In the genomic region with DNA sequence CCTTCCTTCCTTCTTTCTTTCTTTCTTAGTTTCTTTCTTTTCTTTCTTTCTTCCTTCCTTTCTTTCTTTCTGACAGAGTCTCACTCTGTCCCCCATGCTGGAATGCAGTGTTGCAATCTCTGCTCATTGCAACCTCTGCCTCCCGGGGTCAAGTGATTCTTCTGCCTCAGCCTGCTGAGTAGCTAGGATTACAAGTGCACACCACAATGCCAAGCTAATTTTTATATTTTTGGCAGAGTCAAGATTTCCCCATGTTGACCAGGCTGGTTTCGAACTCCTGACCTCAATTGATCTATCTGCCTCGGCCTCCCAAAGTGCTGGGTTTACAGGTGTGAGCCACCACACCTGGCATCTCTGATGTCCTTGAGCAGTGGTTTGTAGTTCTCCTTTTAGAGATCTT, we compare ENCODE assay signal across 16 cellular contexts. TPM values are rescaled to one million over a fixed set of nuclear protein-coding genes. Genes with fewer than 3 reads are reported as not detected.
"Had no signal": no experiment of that assay in that cellular context is flagged by ENCODE, and none has a peak within 500 bp of the region (broad histone marks: within the 10 kb centered on the region; RNA-seq: fewer than 3 reads in every experiment).

No MANE protein-coding gene starts in this region.

- H3K27me3 ChIP-seq: cardiac muscle cell had no signal

- ATAC-seq: activated CD4-positive, CD25-positive, alpha-beta regulatory T cell treated with anti-CD3 and anti-CD28 coated beads, Interleukin-2, amount 50 U/mL, for 24 hours; activated T-helper 17 cell treated with anti-CD3 and anti-CD28 coated beads, Interleukin-2, amount 50 U/mL, for 72 hours; natural killer cell treated with Interleukin-12 subunit alpha and Interleukin-12 subunit beta and Interleukin-15 and Interleukin-18, amount 100 ng/mL, for 72 hours; right cardiac atrium; T-cell had no signal

- H3K36me3 Mint-ChIP-seq: memory B cell; natural killer cell treated with Interleukin-12 subunit alpha and Interleukin-12 subunit beta and Interleukin-15 and Interleukin-18, amount 100 ng/mL, for 72 hours; T-cell had no signal

- H3K9me3 ChIP-seq: left ventricle myocardium inferior, thoracic aorta had no signal

- H3K36me3 ChIP-seq: cardiac muscle cell, left ventricle myocardium inferior, thoracic aorta had no signal

- DNase-seq: activated CD4-positive, alpha-beta T cell treated with anti-CD3 and anti-CD28 coated beads, Interleukin-2, amount 50 U/mL, for 1 hour; activated naive CD4-positive, alpha-beta T cell treated with anti-CD3 and anti-CD28 coated beads for 36 hours; erythroblast; hippocampal formation; kidney; left ventricle myocardium inferior; nucleus accumbens; right cardiac atrium; T-cell; T-helper 9 cell had no signal

- H3K27ac Mint-ChIP-seq: activated naive CD4-positive, alpha-beta T cell treated with anti-CD3 and anti-CD28 coated beads for 36 hours; activated T-helper 17 cell treated with anti-CD3 and anti-CD28 coated beads, Interleukin-2, amount 50 U/mL, for 72 hours; memory B cell; T-cell had no signal

- H3K27ac ChIP-seq: cardiac muscle cell, left ventricle myocardium inferior, thoracic aorta had no signal

- H3K27me3 Mint-ChIP-seq: activated T-helper 17 cell treated with anti-CD3 and anti-CD28 coated beads, Interleukin-2, amount 50 U/mL, for 72 hours had no signal

- H3K4me3 Mint-ChIP-seq: activated naive CD4-positive, alpha-beta T cell treated with anti-CD3 and anti-CD28 coated beads for 36 hours; activated T-helper 17 cell treated with anti-CD3 and anti-CD28 coated beads, Interleukin-2, amount 50 U/mL, for 72 hours; memory B cell; natural killer cell treated with Interleukin-12 subunit alpha and Interleukin-12 subunit beta and Interleukin-15 and Interleukin-18, amount 100 ng/mL, for 72 hours; T-cell had no signal

- H3K4me1 Mint-ChIP-seq: memory B cell had no signal

- H3K4me3 ChIP-seq: cardiac muscle cell, left ventricle myocardium inferior, thoracic aorta had no signal

- H3K9me3 Mint-ChIP-seq: activated naive CD4-positive, alpha-beta T cell treated with anti-CD3 and anti-CD28 coated beads for 36 hours; activated T-helper 17 cell treated with anti-CD3 and anti-CD28 coated beads, Interleukin-2, amount 50 U/mL, for 72 hours; memory B cell; natural killer cell treated with Interleukin-12 subunit alpha and Interleukin-12 subunit beta and Interleukin-15 and Interleukin-18, amount 100 ng/mL, for 72 hours; T-cell had no signal

RNA-seq across cellular contexts. Expression of gene IL1R2, which starts 48.5 kb away (rescaled TPM):
- total RNA-seq: cardiac muscle cell; natural killer cell treated with Interleukin-12 subunit alpha and Interleukin-12 subunit beta and Interleukin-15 and Interleukin-18, amount 100 ng/mL, for 72 hours had no signal
- polyA plus RNA-seq: cardiac muscle cell had no signal
